8 cellular contexts compared by ENCODE assay signal in genomic region chr1:33295450-33296081, GRCh38.
A peak's percentile ranks its signal among the peaks of the same experiment; 100 is the strongest.
DNase-seq lines count a peak whose midpoint lies in the region; TF ChIP-seq lines count a peak whose summit lies in the region.

No MANE protein-coding gene starts in this region.

- no peaks in the 10 kb centered on the region for H3K27me3 ChIP-seq in NT2/D1 (ENCODE audit: insufficient read depth, insufficient read length)
- no peaks in the 10 kb centered on the region for H3K27me3 ChIP-seq in muscle layer of duodenum (ENCODE audit: low read depth, low read length)

- peak; percentile 96 for TF ChIP-seq CTCF in epithelial cell of esophagus (IDR thresholded peaks at IDR 0.05; ENCODE audit: insufficient read depth, low read depth, low read length, missing control alignments)

- DNase-seq in NOMO-1 (lab: John Stamatoyannopoulos, UW; ENCODE audit: unreplicated experiment in 2 of 2) (peak; percentile 10 to 32), NOMO-1 treated with dmso at 0.1 percent for 144 hours (lab: John Stamatoyannopoulos, UW; ENCODE audit: unreplicated experiment) (no peak), HS-27A (ENCODE audit: low read depth) (peak; percentile 36), NT2/D1 (ENCODE audit: low read depth, low spot score) (peak; percentile 87), epithelial cell of esophagus (ENCODE audit: low read depth) (peak; percentile 81)
- peak; percentile 74 for DNase-seq in activated CD8-positive, alpha-beta memory T cell treated with anti-CD3 and anti-CD28 coated beads, Interleukin-2, amount 50 U/mL, for 24 hours (ENCODE audit: extremely low read depth)
- DNase-seq in stimulated activated CD8-positive, alpha-beta memory T cell treated with anti-CD3 and anti-CD28 coated beads, Interleukin-7, amount 100 ng/mL, for 24 hours (ENCODE audit: low read depth), result peak; percentile 74

- H3K9me3 ChIP-seq in NT2/D1 (ENCODE audit: insufficient read depth, low read length), result no peaks in the 10 kb centered on the region
- no peaks in the 10 kb centered on the region for H3K9me3 ChIP-seq in muscle layer of duodenum (ENCODE audit: control insufficient read depth in 1 of 2, low read length in 2 of 2)

- H3K4me1 ChIP-seq in NT2/D1 (ENCODE audit: insufficient read depth, insufficient read length) (peaks cover 10% of the 10 kb centered on the region), muscle layer of duodenum (ENCODE audit: control insufficient read depth in 1 of 2, insufficient read depth in 2 of 2, low read length in 2 of 2) (peaks cover 5 to 19% of the 10 kb centered on the region in 2 donors)

- H3K36me3 ChIP-seq in NT2/D1 (ENCODE audit: insufficient read depth, insufficient read length, low read length), result peaks cover 68% of the 10 kb centered on the region
- peaks cover 4 to 21% of the 10 kb centered on the region in 2 donors for H3K36me3 ChIP-seq in muscle layer of duodenum (ENCODE audit: control insufficient read depth in 1 of 2, insufficient read depth in 2 of 2, low read length in 2 of 2)

- H3K4me3 ChIP-seq in NT2/D1 (ENCODE audit: insufficient read length, low read depth), result no peak overlapping the region
- H3K4me3 ChIP-seq in epithelial cell of esophagus (ENCODE audit: low read length), result no peak overlapping the region
- no peak overlapping the region for H3K4me3 ChIP-seq in muscle layer of duodenum (ENCODE audit: low read depth in 1 of 2, low read length in 2 of 2)

- peak overlapping the region; percentile 43 for H3K27ac ChIP-seq in muscle layer of duodenum (ENCODE audit: low read length)

- H3K9ac ChIP-seq in NT2/D1 (ENCODE audit: insufficient read length, low read depth), result no peak overlapping the region
